9 cellular contexts compared by ENCODE assay signal in genomic region chr7:42945821-42946615, GRCh38. TPM values are rescaled to one million over a fixed set of nuclear protein-coding genes. Genes with fewer than 3 reads are reported as not detected.
DNase-seq lines count a peak whose midpoint lies in the region; ATAC-seq and TF ChIP-seq lines count a peak whose summit lies in the region.
"Had no signal": no experiment of that assay in that cellular context is flagged by ENCODE, and none has a peak within 500 bp of the region (broad histone marks: within the 10 kb centered on the region; RNA-seq: fewer than 3 reads in every experiment).

No MANE protein-coding gene starts in this region.

- H2AK5ac ChIP-seq in IMR-90 (ENCODE audit: low read depth, low read length), result no peak overlapping the region

- H3K9me1 ChIP-seq in IMR-90 (ENCODE audit: insufficient read depth, low read length), result no peaks in the 10 kb centered on the region

- no peaks in the 10 kb centered on the region for H3K4me1 ChIP-seq in IMR-90 (ENCODE audit: control insufficient read depth, insufficient read depth, low read length)

- dilution Hi-C loops in IMR-90 (cut with HindIII; ENCODE audit: low sequenced_read_pairs, unreplicated experiment), result loop anchor here (25.0 kb wide), 1 partner anchor 291 kb away; no protein-coding TSS in a partner anchor

- intact Hi-C loops in IMR-90 (cut with micrococcal nuclease), result no loop called here

- DNase-seq in GM13977 (ENCODE audit: low spot score) (peak; percentile 14), IMR-90 (no peak), inferior parietal cortex (ENCODE audit: extremely low spot score) (peak; percentile 32), T1000 (lab: John Stamatoyannopoulos, UW) (no peak), NCI-H1105 treated with DMSO at 0.1 percent for 48 hours (lab: John Stamatoyannopoulos, UW) (no peak), NCI-H2081 treated with DMSO at 0.1 percent for 48 hours (lab: John Stamatoyannopoulos, UW) (no peak)
- DNase-seq in stimulated activated CD4-positive, alpha-beta T cell treated with anti-CD3 and anti-CD28 coated beads, Interleukin-4, amount 100 ng/mL, for 24 hours, result no peak
- DNase-seq: SW 1271 had no signal

- H3K56ac ChIP-seq in IMR-90 (ENCODE audit: extremely low read depth, insufficient read depth, low read length), result no peak overlapping the region

- H3K4ac ChIP-seq in IMR-90 (ENCODE audit: low read depth, low read length), result no peak overlapping the region

- no peaks in the 10 kb centered on the region for H3K79me1 ChIP-seq in IMR-90 (ENCODE audit: low read depth in 1 of 2, low read length in 2 of 2)

- H2BK120ac ChIP-seq in IMR-90 (ENCODE audit: low read depth, low read length), result no peak overlapping the region

- no peak overlapping the region for H3K4me3 ChIP-seq in IMR-90 (ENCODE audit: insufficient read depth, low read depth, low read length)

- TF ChIP-seq CTCF in GM13977 (IDR thresholded peaks at IDR 0.05; ENCODE audit: extremely low read depth, insufficient read depth, missing control alignments) (no peak), IMR-90 (conservative IDR thresholded peaks at IDR 0.05; ENCODE audit: low read depth, low read length) (no peak)

- CTCF ChIA-PET in IMR-90 (lab: Yijun Ruan, JAX), result interaction anchor here (0.6 to 2.0 kb wide), 3 partner anchors 10 to 315 kb away, joined by 3 to 7 read pairs (median 4); no protein-coding TSS in a partner anchor

- no peak overlapping the region for H3K4me2 ChIP-seq in IMR-90 (ENCODE audit: low read depth, low read length)

- 0 out of 2 replicates have a peak, but pooled peaks cover 1% of the 10 kb centered on the region for H3K27me3 ChIP-seq in IMR-90 (ENCODE audit: control insufficient read depth, insufficient read depth, low read length)

- H4K20me1 ChIP-seq in IMR-90 (ENCODE audit: insufficient read depth, low read length), result no peaks in the 10 kb centered on the region

- H3K27ac ChIP-seq in IMR-90 (ENCODE audit: insufficient read depth, low read length), result no peak overlapping the region

- H2AK9ac ChIP-seq in IMR-90 (replicated peaks; ENCODE audit: low read depth, low read length, poor library complexity), result no peak overlapping the region

- no peaks in the 10 kb centered on the region for H3K36me3 ChIP-seq in IMR-90 (ENCODE audit: control insufficient read depth, insufficient read depth, low read length)

- H4K8ac ChIP-seq in IMR-90 (ENCODE audit: low read depth in 2 of 2, low read length in 2 of 2), result no peak overlapping the region

- H2BK5ac ChIP-seq in IMR-90 (ENCODE audit: low read depth, low read length, poor library complexity, severe bottlenecking), result no peak overlapping the region

- no peaks in the 10 kb centered on the region for H3K9me3 ChIP-seq in IMR-90 (ENCODE audit: control insufficient read depth, insufficient read depth, low read length)

- no peak overlapping the region for H2AFZ ChIP-seq in IMR-90 (replicated peaks; ENCODE audit: low read length, poor library complexity)

- peak; percentile 79 for ATAC-seq in GM21529 (IDR thresholded peaks at IDR 0.05; ENCODE audit: unreplicated experiment)
- peak; percentile 42 for ATAC-seq in IMR-90 (ENCODE audit: low read depth)

- POLR2A ChIA-PET in IMR-90 (lab: Charles Lee; ENCODE audit: unreplicated experiment), result no interaction called here

- TF ChIP-seq RAD21 in IMR-90 (IDR thresholded peaks at IDR 0.05; ENCODE audit: low read length), result no peak

- no peak overlapping the region for H3K14ac ChIP-seq in IMR-90 (replicated peaks; ENCODE audit: low read depth, low read length)

- no TSS peak for BruUV-seq in IMR-90 (replicated peaks; lab: Mats Ljungman, UMichigan)

- H4K91ac ChIP-seq in IMR-90 (ENCODE audit: insufficient read depth, low read depth, low read length), result no peak overlapping the region

- H2BK20ac ChIP-seq in IMR-90 (ENCODE audit: low read depth, low read length), result no peak overlapping the region

- H3K9ac ChIP-seq in IMR-90 (ENCODE audit: low read depth, low read length), result no peak overlapping the region

- no peak overlapping the region for H4K5ac ChIP-seq in IMR-90 (ENCODE audit: low read depth, low read length)

- no peak overlapping the region for H3K23ac ChIP-seq in IMR-90 (ENCODE audit: low read depth, low read length)

- H2BK15ac ChIP-seq in IMR-90 (ENCODE audit: low read depth, low read length), result no peak overlapping the region

- WGBS in IMR-90 (ENCODE audit: extremely low coverage in 2 of 2, insufficient read length in 1 of 2), 2 experiments, result 80% methylated on average over 1 of the region's 4 CpGs; no CpG with 5 or more reads in 1 of the 2 experiments

- no peak overlapping the region for H3K18ac ChIP-seq in IMR-90 (ENCODE audit: low read depth, low read length)

- in situ Hi-C loops in GM13977 (cut with MboI; ENCODE audit: low pct_unique_long_range_greater_than_20kb, low sequenced_read_pairs, unreplicated experiment) (loop anchor here (10.0 to 25.0 kb wide), 4 partner anchors 159 to 891 kb away; no protein-coding TSS in a partner anchor), IMR-90 (cut with MboI; ENCODE audit: low sequenced_read_pairs) (loop anchor here (10.0 to 25.0 kb wide), 2 partner anchors 779 to 891 kb away; partner anchors contain the start of gene COA1)

- no peak for TF ChIP-seq POLR2A in IMR-90 (IDR thresholded peaks at IDR 0.05; ENCODE audit: low read depth, low read length)

TF ChIP-seq in IMR-90, 13 proteins besides CTCF, POLR2A, EP300 and RAD21:
- TF ChIP-seq RCOR1 (IDR thresholded peaks at IDR 0.05; ENCODE audit: insufficient replicate concordance, low read length) (no peak), CHD1 (IDR thresholded peaks at IDR 0.05; ENCODE audit: low read depth, low read length) (no peak), MAFK (IDR thresholded peaks at IDR 0.05; ENCODE audit: low read depth, low read length) (no peak), CEBPB (IDR thresholded peaks at IDR 0.05; ENCODE audit: low read depth, low read length) (no peak), RFX5 (IDR thresholded peaks at IDR 0.05; ENCODE audit: low read depth, low read length) (no peak), SMC3 (IDR thresholded peaks at IDR 0.05; ENCODE audit: low read depth, low read length) (no peak), FOS (IDR thresholded peaks at IDR 0.05; ENCODE audit: low read depth, low read length) (no peak), BHLHE40 (IDR thresholded peaks at IDR 0.05; ENCODE audit: low read depth, low read length) (no peak), MXI1 (IDR thresholded peaks at IDR 0.05; ENCODE audit: borderline replicate concordance, low read depth, low read length) (no peak), MAZ (IDR thresholded peaks at IDR 0.05; ENCODE audit: borderline replicate concordance, low read depth, low read length) (no peak), NFE2L2 (IDR thresholded peaks at IDR 0.05; ENCODE audit: low read depth, low read length) (no peak)
- TF ChIP-seq, protein P1, sequence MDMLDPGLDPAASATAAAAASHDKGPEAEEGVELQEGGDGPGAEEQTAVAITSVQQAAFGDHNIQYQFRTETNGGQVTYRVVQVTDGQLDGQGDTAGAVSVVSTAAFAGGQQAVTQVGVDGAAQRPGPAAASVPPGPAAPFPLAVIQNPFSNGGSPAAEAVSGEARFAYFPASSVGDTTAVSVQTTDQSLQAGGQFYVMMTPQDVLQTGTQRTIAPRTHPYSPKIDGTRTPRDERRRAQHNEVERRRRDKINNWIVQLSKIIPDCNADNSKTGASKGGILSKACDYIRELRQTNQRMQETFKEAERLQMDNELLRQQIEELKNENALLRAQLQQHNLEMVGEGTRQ (IDR thresholded peaks at IDR 0.05; ENCODE audit: low read depth, low read length), result no peak
- TF ChIP-seq, protein P2, sequence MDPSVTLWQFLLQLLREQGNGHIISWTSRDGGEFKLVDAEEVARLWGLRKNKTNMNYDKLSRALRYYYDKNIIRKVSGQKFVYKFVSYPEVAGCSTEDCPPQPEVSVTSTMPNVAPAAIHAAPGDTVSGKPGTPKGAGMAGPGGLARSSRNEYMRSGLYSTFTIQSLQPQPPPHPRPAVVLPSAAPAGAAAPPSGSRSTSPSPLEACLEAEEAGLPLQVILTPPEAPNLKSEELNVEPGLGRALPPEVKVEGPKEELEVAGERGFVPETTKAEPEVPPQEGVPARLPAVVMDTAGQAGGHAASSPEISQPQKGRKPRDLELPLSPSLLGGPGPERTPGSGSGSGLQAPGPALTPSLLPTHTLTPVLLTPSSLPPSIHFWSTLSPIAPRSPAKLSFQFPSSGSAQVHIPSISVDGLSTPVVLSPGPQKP (IDR thresholded peaks at IDR 0.05; ENCODE audit: borderline replicate concordance, low read depth, low read length), result no peak

RNA-seq across cellular contexts. Expression of gene MRPL32, which starts 13.8 kb away (rescaled TPM):
- 42.3 and 56.7 TPM in 2 replicates for total RNA-seq in IMR-90 (2012; rRNA removed)
- 66.6 and 75.3 TPM in 2 replicates for polyA plus RNA-seq in IMR-90 (2012; rRNA removed)
- 15.1 and 18.6 TPM in 2 replicates for polyA plus RNA-seq in IMR-90 (2012; cell fraction: cytosol; rRNA removed)
- polyA plus RNA-seq in IMR-90 (2012; cell fraction: nucleus; rRNA removed; ENCODE audit: low replicate concordance), result 8.5 and 86.7 TPM in 2 replicates

RNA-seq across cellular contexts. Expression of gene PSMA2, which starts 14.0 kb away (rescaled TPM):
- 138 and 217 TPM in 2 replicates for total RNA-seq in IMR-90 (2012; rRNA removed)
- 98.8 and 106 TPM in 2 replicates for polyA plus RNA-seq in IMR-90 (2012; rRNA removed)
- polyA plus RNA-seq in IMR-90 (2012; cell fraction: cytosol; rRNA removed), result 28.7 and 34.1 TPM in 2 replicates
- 7.1 and 43.4 TPM in 2 replicates for polyA plus RNA-seq in IMR-90 (2012; cell fraction: nucleus; rRNA removed; ENCODE audit: low replicate concordance)

RNA-seq across cellular contexts. Expression of gene C7orf25, which starts 34.1 kb away (rescaled TPM):
- total RNA-seq in IMR-90 (2012; rRNA removed), result 6.1 and 8.9 TPM in 2 replicates
- 3.2 and 4.5 TPM in 2 replicates for polyA plus RNA-seq in IMR-90 (2012; rRNA removed)
- 1.8 and 3.0 TPM in 2 replicates for polyA plus RNA-seq in IMR-90 (2012; cell fraction: cytosol; rRNA removed)
- polyA plus RNA-seq in IMR-90 (2012; cell fraction: nucleus; rRNA removed; ENCODE audit: low replicate concordance), result 0.65 and 1.7 TPM in 2 replicates

Comparison
In these comparisons a context has a peak if more than half of its experiments do, and no peak if none do; other contexts are left out.
1. DNase-seq: peak in GM13977 (single experiment) and inferior parietal cortex (single experiment); none in IMR-90 (single experiment), T1000 (single experiment), stimulated activated CD4-positive, alpha-beta T cell treated with anti-CD3 and anti-CD28 coated beads, Interleukin-4, amount 100 ng/mL, for 24 hours (single experiment), NCI-H1105 treated with DMSO at 0.1 percent for 48 hours (single experiment) and NCI-H2081 treated with DMSO at 0.1 percent for 48 hours (single experiment).